8 cellular contexts compared by ENCODE assay signal in the genomic region with DNA sequence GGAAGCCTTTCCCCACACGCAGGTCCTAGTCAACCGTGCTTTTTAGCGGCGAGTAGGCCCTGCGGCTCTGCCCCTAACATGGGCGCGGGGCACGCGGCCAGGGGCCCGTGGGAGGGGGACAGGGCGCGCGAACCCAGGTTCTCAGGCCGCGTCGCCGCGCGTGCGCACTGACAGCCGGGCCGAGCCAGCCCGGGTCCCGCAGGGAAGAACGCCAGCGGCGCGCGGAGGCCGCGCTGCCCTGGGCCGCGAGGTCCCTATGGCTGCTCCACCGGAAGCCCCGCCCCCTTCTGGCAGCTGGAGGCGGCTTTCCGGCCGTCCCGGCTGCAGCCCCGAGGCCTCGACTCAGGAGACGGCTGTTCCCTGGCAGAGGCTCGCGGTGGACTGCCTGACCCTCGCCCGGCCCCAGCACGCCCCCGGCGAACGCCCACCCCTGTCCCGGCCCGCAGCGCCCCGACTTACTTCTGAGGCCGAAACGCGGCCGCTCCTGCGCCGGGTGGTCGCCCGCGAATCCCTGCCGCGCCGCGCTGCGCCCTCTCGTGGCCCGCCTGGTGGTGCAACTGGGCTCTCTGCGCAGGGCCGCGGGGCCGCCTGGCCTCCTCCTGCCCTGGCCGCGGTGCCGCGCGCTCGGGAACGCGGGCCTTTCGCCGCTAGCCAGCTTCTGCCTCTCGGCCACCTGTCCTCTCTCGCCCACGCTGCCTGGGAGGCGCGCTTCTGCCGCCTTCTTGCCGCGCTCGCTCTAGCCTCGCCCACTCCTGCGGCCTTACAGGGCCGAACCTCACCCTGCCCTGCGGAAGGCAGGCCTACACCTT. TPM values are rescaled to one million over a fixed set of nuclear protein-coding genes. Genes with fewer than 3 reads are reported as not detected.
DNase-seq lines count a peak whose midpoint lies in the region; ATAC-seq and TF ChIP-seq lines count a peak whose summit lies in the region.

No MANE protein-coding gene starts in this region.

- H3K9me2 ChIP-seq in hepatocyte (replicated peaks; ENCODE audit: insufficient read depth), result no peaks in the 10 kb centered on the region

- H3K4me3 ChIP-seq in astrocyte of the cerebellum (ENCODE audit: low read depth, low read length) (peak overlapping the region; percentile 36), hepatocyte (peak overlapping the region; percentile 90), retinal pigment epithelial cell (ENCODE audit: low read length) (peak overlapping the region; percentile 57)

- 3% methylated on average over 64 of the region's 97 CpGs for WGBS in hepatocyte (ENCODE audit: low lambda C conversion rate, missing lambda C conversion rate)

- H3K4me2 ChIP-seq in hepatocyte, result peak overlapping the region; percentile 97

- H2AFZ ChIP-seq in hepatocyte, result peak overlapping the region; percentile 96

- in situ Hi-C loops in astrocyte of the cerebellum (cut with HindIII; ENCODE audit: low sequenced_read_pairs), result no loop called here

- ATAC-seq in GM18508 (IDR thresholded peaks at IDR 0.05; ENCODE audit: insufficient read depth, unreplicated experiment) (peak; percentile 64), HG02981 (IDR thresholded peaks at IDR 0.05; ENCODE audit: unreplicated experiment) (peak; percentile 91)

- H3K27ac ChIP-seq in 22Rv1 (peak overlapping the region; percentile 87), hepatocyte (peak overlapping the region; percentile 95)

- H3K4me1 ChIP-seq in hepatocyte (ENCODE audit: insufficient read depth), result peaks cover 6% of the 10 kb centered on the region

- no peaks in the 10 kb centered on the region for H3K27me3 ChIP-seq in hepatocyte

- TF ChIP-seq CTCF in 22Rv1 (IDR thresholded peaks at IDR 0.05) (peak; percentile 97), astrocyte of the cerebellum (IDR thresholded peaks at IDR 0.05; ENCODE audit: low read depth, low read length, missing control alignments) (peak; percentile 47), hepatocyte (IDR thresholded peaks at IDR 0.05; ENCODE audit: poor library complexity) (peak; percentile 69), retinal pigment epithelial cell (conservative IDR thresholded peaks at IDR 0.05; ENCODE audit: low read depth, low read length) (peak; percentile 54)

- H3K9me3 ChIP-seq in hepatocyte (ENCODE audit: low read depth), result no peaks in the 10 kb centered on the region

- H3K36me3 ChIP-seq in hepatocyte (replicated peaks; ENCODE audit: insufficient read depth, low read depth), result no peaks in the 10 kb centered on the region

- no peaks in the 10 kb centered on the region for H3K79me2 ChIP-seq in hepatocyte

- H4K20me1 ChIP-seq in hepatocyte (ENCODE audit: insufficient read depth, poor library complexity, severe bottlenecking), result no peaks in the 10 kb centered on the region

- DNase-seq in NCI-H1930 (lab: John Stamatoyannopoulos, UW), result peak; percentile 83 to 88
- DNase-seq in T-helper 9 cell, result peak; percentile 70
- DNase-seq in astrocyte of the cerebellum (ENCODE audit: low read depth), result peak; percentile 81
- DNase-seq in hepatocyte (ENCODE audit: low spot score), result peak; percentile 96
- DNase-seq in retinal pigment epithelial cell (ENCODE audit: low read depth), result peak; percentile 51

RNA-seq across cellular contexts. Expression of a gene that starts 16.6 kb away (rescaled TPM):
- total RNA-seq in hepatocyte, result 0.17 TPM in 1 of 2 replicates, not detected in the other
- 0.11 and 1.0 TPM in 2 replicates for polyA plus RNA-seq in hepatocyte

RNA-seq across cellular contexts. Expression of a gene that starts 23.4 kb away (rescaled TPM):
- 16.7 and 30.4 TPM in 2 replicates for total RNA-seq in hepatocyte
- 9.2 and 10.6 TPM in 2 replicates for polyA plus RNA-seq in hepatocyte

Comparison
In these comparisons a context has a peak if more than half of its experiments do, and no peak if none do; other contexts are left out.
1. Peak in every context shown above with its lines: DNase-seq, ATAC-seq, H3K4me3 ChIP-seq and H3K27ac ChIP-seq.
2. CTCF ChIP-seq: peak in every context shown above with its lines; median percentile 97 in 22Rv1; 69 in hepatocyte; 54 in retinal pigment epithelial cell; 47 in astrocyte of the cerebellum.
3. H3K4me3 ChIP-seq: peak in every context shown above with its lines; median percentile 90 in hepatocyte; 57 in retinal pigment epithelial cell; 36 in astrocyte of the cerebellum.